Comparison of ENCODE assay signal across 15 cellular contexts in genomic region chr6:111628117-111628866, GRCh38. TPM values are rescaled to one million over a fixed set of nuclear protein-coding genes. Genes with fewer than 3 reads are reported as not detected.
A peak's percentile ranks its signal among the peaks of the same experiment; 100 is the strongest.
DNase-seq lines count a peak whose midpoint lies in the region; ATAC-seq and TF ChIP-seq lines count a peak whose summit lies in the region.
"Had no signal": no experiment of that assay in that cellular context is flagged by ENCODE, and none has a peak within 500 bp of the region (broad histone marks: within the 10 kb centered on the region; RNA-seq: fewer than 3 reads in every experiment).

No MANE protein-coding gene starts in this region.

- no peaks in the 10 kb centered on the region for H3K36me3 ChIP-seq in muscle layer of duodenum (ENCODE audit: control insufficient read depth in 1 of 2, insufficient read depth in 2 of 2, low read length in 2 of 2)
- H3K36me3 ChIP-seq in thymus (ENCODE audit: control insufficient read depth, insufficient read depth) = no peaks in the 10 kb centered on the region
- H3K36me3 ChIP-seq in adrenal gland (replicated peaks in 1 of 2) = no peaks in the 10 kb centered on the region
- H3K36me3 ChIP-seq in brain microvascular endothelial cell (replicated peaks) = no peaks in the 10 kb centered on the region
- H3K36me3 ChIP-seq: SJCRH30 had no signal

- TF ChIP-seq POLR2A in adrenal gland (IDR thresholded peaks at IDR 0.05) = no peak

- H3K4me3 ChIP-seq in muscle layer of duodenum (ENCODE audit: low read depth in 1 of 2, low read length in 2 of 2) (no peak overlapping the region), thymus (ENCODE audit: low read length) (no peak overlapping the region), adrenal gland (no peak overlapping the region), brain microvascular endothelial cell (ENCODE audit: low read depth, low read length) (no peak overlapping the region)
- H3K4me3 ChIP-seq: SJCRH30 had no signal

- in situ Hi-C loops in brain microvascular endothelial cell (cut with HindIII; ENCODE audit: low pct_ligation_motif_present, low sequenced_read_pairs) = no loop called here

- intact Hi-C loops in left colon (cut with DNase I, micrococcal nuclease) (no loop called here), adrenal gland (cut with DNase I) (no loop called here)

- H3K4me1 ChIP-seq in muscle layer of duodenum (ENCODE audit: control insufficient read depth in 1 of 2, insufficient read depth in 2 of 2, low read length in 2 of 2) (peaks cover 0 to 5% of the 10 kb centered on the region in 2 donors), thymus (ENCODE audit: control insufficient read depth, insufficient read depth, low read length) (no peaks in the 10 kb centered on the region), adrenal gland (replicated peaks in 1 of 2) (no peaks in the 10 kb centered on the region)

- H3K27me3 ChIP-seq in muscle layer of duodenum (ENCODE audit: low read depth, low read length) = no peaks in the 10 kb centered on the region
- no peaks in the 10 kb centered on the region for H3K27me3 ChIP-seq in thymus (ENCODE audit: control insufficient read depth, insufficient read depth)
- no peaks in the 10 kb centered on the region for H3K27me3 ChIP-seq in adrenal gland
- no peaks in the 10 kb centered on the region for H3K27me3 ChIP-seq in brain microvascular endothelial cell (replicated peaks)
- H3K27me3 ChIP-seq: SJCRH30 had no signal

- H3K9me3 ChIP-seq in muscle layer of duodenum (ENCODE audit: control insufficient read depth in 1 of 2, low read length in 2 of 2) = peaks cover 0 to 6% of the 10 kb centered on the region in 2 donors
- no peaks in the 10 kb centered on the region for H3K9me3 ChIP-seq in thymus (ENCODE audit: control insufficient read depth)
- peaks cover 0 to 5% (median 0%) of the 10 kb centered on the region in 3 donors for H3K9me3 ChIP-seq in adrenal gland (replicated peaks in 1 of 3)
- H3K9me3 ChIP-seq: SJCRH30 had no signal

- no peak for TF ChIP-seq CTCF in adrenal gland (IDR thresholded peaks at IDR 0.05)
- TF ChIP-seq CTCF in brain microvascular endothelial cell (IDR thresholded peaks at IDR 0.05; ENCODE audit: low read depth, low read length, missing control alignments) = no peak

- DNase-seq in NCI-H82 treated with DMSO at 0.1 percent for 48 hours (lab: John Stamatoyannopoulos, UW; ENCODE audit: unreplicated experiment) (peak; percentile 16), fibroblast of peridontal ligament (ENCODE audit: extremely low read depth) (peak; percentile 93), left colon (no peak), adrenal gland (no peak), brain microvascular endothelial cell (no peak), hypothalamus (lab: John Stamatoyannopoulos, UW) (no peak)
- DNase-seq: activated CD4-positive, alpha-beta memory T cell treated with anti-CD3 and anti-CD28 coated beads, Interleukin-2, amount 10 ng/mL, durations not matched to agents 7 days and 5 days; CD4-positive, alpha-beta T cell; NCI-H2171; NK-92 treated with Interleukin-12 subunit alpha and Interleukin-12 subunit beta, amount 100 ng/mL, for 24 hours; SJCRH30; trophoblast cell had no signal

- WGBS in thymus = 98% methylated on average over 6 of the region's 6 CpGs
- 67 to 73% (median 72%) methylated on average over 6 of the region's 6 CpGs for WGBS in adrenal gland, 4 donors

- H3K27ac ChIP-seq in muscle layer of duodenum (ENCODE audit: low read length) (peak overlapping the region; percentile 50), thymus (ENCODE audit: low read depth) (peak overlapping the region; percentile 18), adrenal gland (no peak overlapping the region), brain microvascular endothelial cell (no peak overlapping the region)
- H3K27ac ChIP-seq: SJCRH30 had no signal

- no peak for ATAC-seq in left colon
- ATAC-seq: activated T-helper 17 cell treated with anti-CD3 and anti-CD28 coated beads, Interleukin-2, amount 50 U/mL, for 72 hours had no signal

RNA-seq across cellular contexts. Expression of gene TRAF3IP2, which starts 22.6 kb away (rescaled TPM):
- polyA plus RNA-seq in thymus (38.9 TPM), adrenal gland (10 to 100 TPM; 32.9 to 70.8 (median 56.9) TPM)
- total RNA-seq in left colon (10 to 100 TPM; 59.3 to 62.4 TPM), adrenal gland (10 to 100 TPM; 35.7 to 53.7 (median 46.2) TPM)

Comparison
In these comparisons a context has a peak if more than half of its experiments do, and no peak if none do; other contexts are left out.
1. DNase-seq: peak in NCI-H82 treated with DMSO at 0.1 percent for 48 hours (single experiment) and fibroblast of peridontal ligament (single experiment); none in left colon (0 of 2), adrenal gland (0 of 7), brain microvascular endothelial cell (single experiment) and hypothalamus (0 of 51).
2. H3K27ac ChIP-seq: peak in muscle layer of duodenum (single experiment) and thymus (single experiment); none in adrenal gland (0 of 5) and brain microvascular endothelial cell (single experiment).